Comparison of ENCODE assay signal across 9 cellular contexts in the genomic region with DNA sequence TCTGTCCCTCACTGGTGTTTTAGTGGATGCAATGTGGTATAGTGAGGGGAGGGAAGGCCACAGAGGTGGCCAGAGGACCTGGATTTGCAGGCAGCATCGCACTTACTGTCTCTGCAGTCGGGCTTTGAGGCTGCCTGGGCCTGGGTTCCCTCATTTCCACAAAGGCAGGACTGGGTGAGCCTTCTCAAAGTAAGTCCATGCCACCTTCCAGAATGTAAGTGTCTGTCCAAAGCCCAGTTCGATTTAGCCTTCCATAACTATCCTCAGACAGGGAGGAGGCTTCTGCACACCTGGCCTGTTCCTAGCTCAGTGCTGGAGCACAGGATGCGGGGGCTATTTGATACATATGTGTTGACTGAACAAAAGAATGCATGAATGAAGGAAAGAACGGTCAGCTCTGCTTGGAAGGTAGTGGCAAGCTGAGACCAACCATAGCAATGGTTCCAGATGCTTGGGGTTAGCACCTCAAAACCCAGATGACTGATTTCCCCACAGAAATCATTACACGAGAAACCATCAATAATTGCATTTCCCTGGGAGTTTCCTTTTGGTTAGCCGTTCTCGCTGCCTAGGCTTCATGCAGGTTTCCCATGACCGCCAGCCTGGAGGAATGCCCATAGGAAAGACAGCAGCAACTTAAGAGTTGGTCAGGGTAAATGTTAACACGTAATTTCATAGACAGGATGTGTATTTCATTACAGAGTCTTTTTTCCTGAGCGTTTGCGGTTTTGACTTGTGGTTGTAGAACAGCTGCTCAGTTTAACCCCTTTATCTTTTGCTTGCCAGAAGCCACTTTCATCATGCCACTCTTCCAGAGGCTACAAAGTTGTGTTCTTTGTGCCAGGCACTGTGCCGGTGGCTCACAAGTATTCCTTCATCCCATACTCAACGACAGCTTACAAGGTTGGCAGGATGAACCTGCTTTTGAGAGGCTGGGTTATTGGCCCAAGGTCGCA. TPM values are rescaled to one million over a fixed set of nuclear protein-coding genes. Genes with fewer than 3 reads are reported as not detected.
A peak's percentile ranks its signal among the peaks of the same experiment; 100 is the strongest.
DNase-seq lines count a peak whose midpoint lies in the region; ATAC-seq and TF ChIP-seq lines count a peak whose summit lies in the region.
"Had no signal": no experiment of that assay in that cellular context is flagged by ENCODE, and none has a peak within 500 bp of the region (broad histone marks: within the 10 kb centered on the region; RNA-seq: fewer than 3 reads in every experiment).

No MANE protein-coding gene starts in this region.

- no peaks in the 10 kb centered on the region for H3K27me3 ChIP-seq in DOHH2 (ENCODE audit: control insufficient read depth, low read length)
- no peaks in the 10 kb centered on the region for H3K27me3 ChIP-seq in A673 (replicated peaks; ENCODE audit: insufficient read depth, low read depth, low read length, poor library complexity)
- H3K27me3 ChIP-seq: heart left ventricle had no signal

- ATAC-seq in esophagus mucosa = no peak
- ATAC-seq: heart left ventricle had no signal

- intact Hi-C loops in A673 (cut with micrococcal nuclease; ENCODE audit: unreplicated experiment) = no loop called here

- H3K4me2 ChIP-seq in DOHH2 (ENCODE audit: low read length) = peak overlapping the region; percentile 86; the same call in 1 of the 2 replicates

- H3K9me3 ChIP-seq in DOHH2 (ENCODE audit: control insufficient read depth, insufficient read depth, low read length) = no peaks in the 10 kb centered on the region
- H3K9me3 ChIP-seq in A673 (ENCODE audit: low read depth, low read length, poor library complexity, severe bottlenecking) = no peaks in the 10 kb centered on the region
- H3K9me3 ChIP-seq: heart left ventricle had no signal

- POLR2A ChIA-PET in A673 (lab: Charles Lee; ENCODE audit: low non-redundant PET) = no interaction called here

- H4K20me1 ChIP-seq in DOHH2 (ENCODE audit: control insufficient read depth, insufficient read depth, low read depth, low read length) = peaks cover 4% of the 10 kb centered on the region; the same call in 1 of the 2 replicates

- H3K36me3 ChIP-seq in DOHH2 (ENCODE audit: control insufficient read depth, low read length) = peaks cover 3% of the 10 kb centered on the region; the same call in 1 of the 2 replicates
- H3K36me3 ChIP-seq in A673 (ENCODE audit: insufficient read depth, low read length, poor library complexity, severe bottlenecking) = no peaks in the 10 kb centered on the region
- H3K36me3 ChIP-seq: heart left ventricle had no signal

- no peaks in the 10 kb centered on the region for H3K9me2 ChIP-seq in DOHH2 (replicated peaks; ENCODE audit: control insufficient read depth, low read length)

- BruUV-seq in A673 (replicated peaks; lab: Mats Ljungman, UMichigan) = no TSS peak

- TF ChIP-seq CTCF in DOHH2 (IDR thresholded peaks at IDR 0.05; ENCODE audit: low read depth, low read length, poor library complexity, severe bottlenecking) (no peak), cardiac fibroblast (IDR thresholded peaks at IDR 0.05; ENCODE audit: low read depth, low read length) (no peak), A673 (conservative IDR thresholded peaks at IDR 0.05; ENCODE audit: low read depth, low read length) (no peak)

- H3K4me1 ChIP-seq in DOHH2 (ENCODE audit: control insufficient read depth, low read length) (peaks cover 33% of the 10 kb centered on the region), A673 (ENCODE audit: insufficient read depth, low read length, poor library complexity, severe bottlenecking) (peaks cover 11% of the 10 kb centered on the region)

- H3K4me3 ChIP-seq in DOHH2 (ENCODE audit: low read length) (no peak overlapping the region), cardiac fibroblast (replicated peaks in 1 of 2; ENCODE audit: low read depth in 2 of 2, low read length in 2 of 2) (no peak overlapping the region), A673 (ENCODE audit: low read depth, low read length, poor library complexity, severe bottlenecking) (no peak overlapping the region)

- H3K27ac ChIP-seq in DOHH2 (ENCODE audit: low read depth, low read length) = no peak overlapping the region
- no peak overlapping the region for H3K27ac ChIP-seq in A673 (ENCODE audit: low read depth, low read length, poor library complexity, severe bottlenecking)

- peaks cover 56% of the 10 kb centered on the region for H3K79me2 ChIP-seq in DOHH2 (ENCODE audit: control insufficient read depth, low read length)

- DNase-seq in HCEC 1CT (peak; percentile 49), SIG-M5 treated with dmso at 0.1 percent for 504 hours (lab: John Stamatoyannopoulos, UW; ENCODE audit: unreplicated experiment) (peak; percentile 83), cardiac fibroblast (ENCODE audit: low read depth in 2 of 2) (peak; percentile 55 to 62), T1000 (lab: John Stamatoyannopoulos, UW) (no peak), A673 (ENCODE audit: low spot score) (no peak)
- DNase-seq in stimulated activated CD8-positive, alpha-beta memory T cell treated with anti-CD3 and anti-CD28 coated beads, Interleukin-4, amount 100 ng/mL, for 48 hours = peak; percentile 71

- CTCF ChIA-PET in A673 (lab: Charles Lee) = no interaction called here

- peaks cover 3% of the 10 kb centered on the region; the same call in 1 of the 2 replicates for H3F3A ChIP-seq in DOHH2 (ENCODE audit: control insufficient read depth, insufficient read depth)

RNA-seq across cellular contexts. Expression of gene IL17RA, which starts 2.7 kb away (rescaled TPM):
- total RNA-seq in esophagus mucosa (8.0 TPM), A673 (2021) (12.1 and 12.4 TPM in 2 replicates)

RNA-seq across cellular contexts. Expression of gene TMEM121B, which starts 33.7 kb away (rescaled TPM):
- 0.28 TPM for total RNA-seq in esophagus mucosa
- total RNA-seq in A673 (2021) = 2.5 and 3.0 TPM in 2 replicates

Comparison
In these comparisons a context has a peak if more than half of its experiments do, and no peak if none do; other contexts are left out.
1. DNase-seq: peak in HCEC 1CT (single experiment), SIG-M5 treated with dmso at 0.1 percent for 504 hours (single experiment), cardiac fibroblast (2 of 2) and stimulated activated CD8-positive, alpha-beta memory T cell treated with anti-CD3 and anti-CD28 coated beads, Interleukin-4, amount 100 ng/mL, for 48 hours (single experiment); none in T1000 (single experiment) and A673 (single experiment).